9 cellular contexts compared by ENCODE assay signal in the genomic region with DNA sequence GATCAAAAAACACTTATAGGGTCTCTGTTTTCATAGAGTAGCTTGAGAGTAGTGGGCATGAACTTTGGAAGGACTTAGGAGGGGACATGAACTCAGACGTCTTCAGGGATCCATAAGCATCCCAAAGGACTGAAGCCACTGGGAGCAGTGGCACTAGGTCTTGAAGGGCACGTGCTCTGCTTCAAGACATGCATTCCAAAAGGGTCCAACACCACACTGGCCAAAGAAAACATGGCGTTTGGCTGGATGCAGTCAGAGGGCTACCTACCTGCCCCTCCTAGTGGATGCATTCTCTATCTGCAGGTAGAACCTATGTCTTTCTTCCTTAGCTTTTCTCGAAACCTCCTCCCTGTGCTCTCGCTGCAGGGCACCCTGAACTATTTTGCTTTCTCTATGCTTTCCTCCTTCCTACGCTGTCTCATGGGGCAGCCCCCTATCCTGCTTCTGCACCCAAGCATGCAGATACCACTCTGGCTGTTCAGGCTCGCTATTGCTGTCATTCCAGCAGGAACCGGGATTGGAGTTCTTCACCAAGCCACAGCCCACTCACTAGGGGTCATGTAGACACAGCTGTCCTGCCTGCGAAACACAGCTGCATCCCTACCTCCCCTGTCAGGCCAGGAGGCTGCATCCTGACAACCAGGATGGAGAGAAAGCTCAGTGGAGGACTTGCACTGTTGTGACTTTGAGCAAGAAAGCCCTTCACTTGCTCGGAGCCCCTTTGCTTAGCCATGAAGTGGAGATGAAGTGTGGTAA. TPM values are rescaled to one million over a fixed set of nuclear protein-coding genes. Genes with fewer than 3 reads are reported as not detected.
DNase-seq lines count a peak whose midpoint lies in the region; ATAC-seq, FAIRE-seq and TF ChIP-seq lines count a peak whose summit lies in the region.
"Had no signal": no experiment of that assay in that cellular context is flagged by ENCODE, and none has a peak within 500 bp of the region (broad histone marks: within the 10 kb centered on the region; RNA-seq: fewer than 3 reads in every experiment).

No MANE protein-coding gene starts in this region.

- no peak overlapping the region for H3K4me3 Mint-ChIP-seq in activated T-cell treated with anti-CD3 and anti-CD28 coated beads, Interleukin-2, amount 50 U/mL, for 4 hours

- H4K20me1 ChIP-seq in PC-3 (ENCODE audit: low read length) (no peaks in the 10 kb centered on the region), keratinocyte (ENCODE audit: control insufficient read depth, extremely low read depth, insufficient read depth, low read length) (peaks cover 2% of the 10 kb centered on the region)

- no peaks in the 10 kb centered on the region for H3K9me3 ChIP-seq in PC-3 (ENCODE audit: low read length)
- no peaks in the 10 kb centered on the region for H3K9me3 ChIP-seq in keratinocyte (ENCODE audit: control insufficient read depth, low read depth, low read length)
- no peaks in the 10 kb centered on the region for H3K9me3 ChIP-seq in ovary
- H3K9me3 ChIP-seq: Peyer's patch had no signal

- BruUV-seq in PC-3 (replicated peaks; lab: Mats Ljungman, UMichigan) = no TSS peak

- H3F3A ChIP-seq in PC-3 (ENCODE audit: low read length, unreplicated experiment) = no peaks in the 10 kb centered on the region

- no peaks in the 10 kb centered on the region for H3K4me1 Mint-ChIP-seq in activated T-cell treated with anti-CD3 and anti-CD28 coated beads, Interleukin-2, amount 50 U/mL, for 4 hours (ENCODE audit: low read depth)

- no peaks in the 10 kb centered on the region for H3K36me3 ChIP-seq in H7 (replicated peaks; ENCODE audit: control insufficient read depth, insufficient read depth, low read length)
- no peaks in the 10 kb centered on the region for H3K36me3 ChIP-seq in PC-3 (ENCODE audit: low read depth, low read length)
- no peaks in the 10 kb centered on the region for H3K36me3 ChIP-seq in keratinocyte (ENCODE audit: control insufficient read depth in 2 of 2, extremely low read depth in 1 of 2, insufficient read depth in 2 of 2, low read length in 2 of 2)
- H3K36me3 ChIP-seq in ovary = no peaks in the 10 kb centered on the region
- H3K36me3 ChIP-seq: Peyer's patch had no signal

- H3K79me2 ChIP-seq in PC-3 (ENCODE audit: low read length) (no peaks in the 10 kb centered on the region), keratinocyte (ENCODE audit: control insufficient read depth, insufficient read depth, low read length) (no peaks in the 10 kb centered on the region)

- no peaks in the 10 kb centered on the region for H3K9me2 ChIP-seq in PC-3 (replicated peaks; ENCODE audit: low read length)

- H3K36me3 Mint-ChIP-seq in activated T-cell treated with anti-CD3 and anti-CD28 coated beads, Interleukin-2, amount 50 U/mL, for 4 hours (ENCODE audit: insufficient read depth) = no peaks in the 10 kb centered on the region

- no peaks in the 10 kb centered on the region for H3K27me3 ChIP-seq in H7 (ENCODE audit: control insufficient read depth, insufficient read depth, low read length)
- H3K27me3 ChIP-seq in PC-3 (ENCODE audit: low read length) = no peaks in the 10 kb centered on the region
- peaks cover 2% of the 10 kb centered on the region for H3K27me3 ChIP-seq in keratinocyte (ENCODE audit: control insufficient read depth, extremely low read depth, insufficient read depth, low read length)
- no peaks in the 10 kb centered on the region for H3K27me3 ChIP-seq in ovary
- H3K27me3 ChIP-seq: Peyer's patch had no signal

- no peak for TF ChIP-seq POLR2A in ovary (IDR thresholded peaks at IDR 0.05)

- H3K27ac ChIP-seq in PC-3 (ENCODE audit: low read length) = no peak overlapping the region
- H3K27ac ChIP-seq in keratinocyte (ENCODE audit: control insufficient read depth, insufficient read depth, low read length) = no peak overlapping the region
- H3K27ac ChIP-seq in ovary = no peak overlapping the region
- H3K27ac ChIP-seq: Peyer's patch had no signal

- peaks cover 9% of the 10 kb centered on the region for H3K27me3 Mint-ChIP-seq in activated T-cell treated with anti-CD3 and anti-CD28 coated beads, Interleukin-2, amount 50 U/mL, for 4 hours (ENCODE audit: low read depth)

- 0 out of 2 replicates have a peak, but pooled peaks have one; percentile 22 for ATAC-seq in PC-3
- ATAC-seq in activated T-cell treated with anti-CD3 and anti-CD28 coated beads, Interleukin-2, amount 50 U/mL, for 4 hours = no peak

- no peaks in the 10 kb centered on the region for H3K9me3 Mint-ChIP-seq in activated T-cell treated with anti-CD3 and anti-CD28 coated beads, Interleukin-2, amount 50 U/mL, for 4 hours

- H3K4me3 ChIP-seq in H7 (ENCODE audit: insufficient read depth, low read depth, low read length) (no peak overlapping the region), PC-3 (ENCODE audit: low read length) (no peak overlapping the region), keratinocyte (ENCODE audit: control insufficient read depth in 2 of 3, extremely low read depth in 1 of 3, insufficient read depth in 2 of 3, low read depth in 1 of 3, low read length in 3 of 3) (no peak overlapping the region), ovary (no peak overlapping the region)
- H3K4me3 ChIP-seq: Peyer's patch had no signal

- CTCF ChIA-PET in PC-3 (lab: Charles Lee) = no interaction called here

- H3K9me1 ChIP-seq in keratinocyte (ENCODE audit: control insufficient read depth, extremely low read depth, insufficient read depth, low read length) = no peaks in the 10 kb centered on the region

- DNase-seq in D721Med (ENCODE audit: insufficient read length, low spot score) (no peak), H7 (peak; percentile 70), PC-3 (peak; percentile 29), keratinocyte (ENCODE audit: low read depth, low spot score) (no peak), posterior vena cava (ENCODE audit: low spot score) (no peak), ovary (no peak)
- DNase-seq in NK-92 treated with Interleukin-12 subunit alpha and Interleukin-12 subunit beta, amount 100 ng/mL, for 24 hours (lab: John Stamatoyannopoulos, UW) = no peak
- DNase-seq in activated T-cell treated with anti-CD3 and anti-CD28 coated beads, Interleukin-2, amount 50 U/mL, for 4 hours = no peak
- DNase-seq: Peyer's patch had no signal

- intact Hi-C loops in PC-3 (cut with micrococcal nuclease) (no loop called here), posterior vena cava (cut with DNase I) (loop anchor here in 1 of 2 donors (10.0 kb wide), 1 partner anchor 63 kb away; no protein-coding TSS in a partner anchor), ovary (cut with DNase I) (no loop called here)

- dilution Hi-C loops in keratinocyte (cut with MboI; ENCODE audit: extremely low pct_ligation_motif_present, low sequenced_read_pairs) = no loop called here

- peaks cover 9% of the 10 kb centered on the region; the same call in 1 of the 2 replicates for H3K4me1 ChIP-seq in PC-3 (ENCODE audit: insufficient read depth, low read length)
- H3K4me1 ChIP-seq in keratinocyte (ENCODE audit: control insufficient read depth, extremely low read depth, insufficient read depth, low read length) = no peaks in the 10 kb centered on the region
- H3K4me1 ChIP-seq in ovary (ENCODE audit: insufficient read depth) = no peaks in the 10 kb centered on the region
- H3K4me1 ChIP-seq: Peyer's patch had no signal

- no peak overlapping the region for H2AFZ ChIP-seq in PC-3 (ENCODE audit: low read length)
- H2AFZ ChIP-seq in keratinocyte (ENCODE audit: control insufficient read depth, low read length) = no peak overlapping the region

- no peak overlapping the region for H3K4me2 ChIP-seq in PC-3 (ENCODE audit: low read length)
- no peak overlapping the region for H3K4me2 ChIP-seq in keratinocyte (ENCODE audit: control insufficient read depth, extremely low read depth, insufficient read depth, low read depth, low read length)

- TF ChIP-seq CTCF in D721Med (IDR thresholded peaks at IDR 0.05; ENCODE audit: insufficient read depth, missing control alignments) = peak; percentile 14
- TF ChIP-seq CTCF in PC-3 (conservative IDR thresholded peaks at IDR 0.05; ENCODE audit: low read depth, low read length) = peak; percentile 48
- peak; percentile 58 to 73 (median 67) for TF ChIP-seq CTCF in keratinocyte (optimal IDR thresholded peaks at IDR 0.05 in 1 of 3, IDR thresholded peaks at IDR 0.05 in 1 of 3, conservative IDR thresholded peaks at IDR 0.05 in 1 of 3; ENCODE audit: extremely low read depth in 1 of 3, insufficient read depth in 2 of 3, low read length in 3 of 3)
- TF ChIP-seq CTCF in ovary (IDR thresholded peaks at IDR 0.05) = no peak

- POLR2A ChIA-PET in PC-3 (lab: Charles Lee; ENCODE audit: unreplicated experiment) = interaction anchor here (0.5 kb wide), 1 partner anchor 60 kb away, joined by 6 read pairs; no protein-coding TSS in a partner anchor

- 35 to 46% (median 42%) methylated on average over 10 of the region's 10 CpGs for WGBS in ovary, 3 donors

- H3K9ac ChIP-seq in PC-3 (ENCODE audit: low read length) (no peak overlapping the region), keratinocyte (ENCODE audit: control insufficient read depth, extremely low read depth, insufficient read depth, low read length) (no peak overlapping the region)

- FAIRE-seq in D721Med (lab: Jason Lieb, UNC) = no peak
- FAIRE-seq in keratinocyte (lab: Jason Lieb, UNC) = peak; percentile 5

- no peak for TF ChIP-seq EP300 in ovary (IDR thresholded peaks at IDR 0.05)

RNA-seq across cellular contexts. Expression of gene FAM240B, which starts 11.9 kb away (rescaled TPM):
- not detected in 2 replicates for total RNA-seq in H7 (2014; rRNA removed; shearing (Covaris generic))
- total RNA-seq in PC-3 (2014; rRNA removed) (not detected in 2 replicates), posterior vena cava (not detected), ovary (not detected)
- polyA plus RNA-seq in keratinocyte (not detected in 3 replicates), ovary (not detected)
- polyA plus RNA-seq in keratinocyte (2011; ENCODE audit: low read depth) = not detected
- not detected in 2 replicates for polyA plus RNA-seq in keratinocyte (2011; cell fraction: cytosol; rRNA removed)
- not detected in 2 replicates for polyA plus RNA-seq in keratinocyte (2011; cell fraction: nucleus; rRNA removed)
- not detected in 2 replicates for polyA plus RNA-seq in keratinocyte (2012; ENCODE audit: low replicate concordance)
- polyA minus RNA-seq in keratinocyte = not detected in 3 replicates
- polyA minus RNA-seq in keratinocyte (2011; cell fraction: cytosol; rRNA and poly(A)+ RNA removed) = not detected
- polyA minus RNA-seq in keratinocyte (2011; cell fraction: nucleus; rRNA and poly(A)+ RNA removed) = not detected in 2 replicates
- total RNA-seq in activated T-cell treated with anti-CD3 and anti-CD28 coated beads, Interleukin-2, amount 50 U/mL, for 4 hours = not detected
- total RNA-seq: Peyer's patch had no signal

Comparison
In these comparisons a context has a peak if more than half of its experiments do, and no peak if none do; other contexts are left out.
1. DNase-seq: peak in H7 (single experiment) and PC-3 (single experiment); none in D721Med (single experiment), keratinocyte (single experiment), NK-92 treated with Interleukin-12 subunit alpha and Interleukin-12 subunit beta, amount 100 ng/mL, for 24 hours (single experiment), posterior vena cava (single experiment), ovary (0 of 5) and activated T-cell treated with anti-CD3 and anti-CD28 coated beads, Interleukin-2, amount 50 U/mL, for 4 hours (single experiment).
2. CTCF ChIP-seq: peak in D721Med (single experiment), PC-3 (single experiment) and keratinocyte (3 of 3); none in ovary (0 of 3).